ENCODE assay signal across 19 cellular contexts in genomic region chr9:96937442-96937841, GRCh38. TPM values are rescaled to one million over a fixed set of nuclear protein-coding genes. Genes with fewer than 3 reads are reported as not detected.
"Had no signal": no experiment of that assay in that cellular context is flagged by ENCODE, and none has a peak within 500 bp of the region (broad histone marks: within the 10 kb centered on the region; RNA-seq: fewer than 3 reads in every experiment).

No MANE protein-coding gene starts in this region.

RNA-seq across cellular contexts. Expression of gene NUTM2G, which starts 8.8 kb away (rescaled TPM):
- total RNA-seq: epithelial cell of proximal tubule; esophagus muscularis mucosa; fibroblast of lung; foreskin keratinocyte; gastroesophageal sphincter; heart right ventricle; left ventricle myocardium superior; lower lobe of right lung; mucosa of gallbladder; naive thymus-derived CD4-positive, alpha-beta T cell; osteocyte; prostate gland; right atrium auricular region; sciatic nerve; smooth muscle cell; suprapubic skin; transverse colon; upper lobe of right lung; uterus had no signal
- polyA plus RNA-seq: fibroblast of lung, foreskin keratinocyte, heart right ventricle had no signal
